Comparison of ENCODE assay signal across 1 cellular context in the genomic region with DNA sequence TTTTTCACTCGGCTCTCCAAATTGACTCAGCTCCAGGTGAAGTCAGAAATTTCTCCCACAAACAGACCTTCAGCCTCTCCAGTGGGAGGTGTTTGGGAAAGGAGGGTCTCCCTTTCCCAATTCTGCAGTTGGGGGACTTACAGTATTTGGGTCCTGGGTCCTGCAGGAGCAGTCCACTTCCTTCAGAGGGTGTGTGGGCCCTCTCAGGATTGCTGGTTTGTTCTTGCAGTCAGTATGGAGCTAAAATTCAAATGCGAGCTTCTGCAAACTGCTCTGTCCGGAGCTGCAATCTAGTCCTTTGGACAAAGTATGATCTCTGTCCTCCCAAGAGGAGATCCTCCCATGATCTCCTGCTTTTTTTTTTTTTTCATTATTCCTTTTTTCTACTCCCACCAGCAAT.
TF ChIP-seq lines count a peak whose summit lies in the region.

No MANE protein-coding gene starts in this region.

TF ChIP-seq in HepG2, 621 proteins besides CTCF, POLR2A, EP300 and RAD21 (continued from another document):
- no peak for TF ChIP-seq HMGXB4 (CRISPR knock-in tag; IDR thresholded peaks at IDR 0.05; ENCODE audit: borderline replicate concordance in 1 of 2, low read depth in 1 of 2)
- no peak for TF ChIP-seq CREBL2 (CRISPR knock-in tag; IDR thresholded peaks at IDR 0.05; ENCODE audit: borderline replicate concordance)
